22 cellular contexts compared by ENCODE assay signal in genomic region chr9:37149646-37150308, GRCh38.
"Had no signal": no experiment of that assay in that cellular context is flagged by ENCODE, and none has a peak within 500 bp of the region (broad histone marks: within the 10 kb centered on the region; RNA-seq: fewer than 3 reads in every experiment).

No MANE protein-coding gene starts in this region.

- H3K4me1 ChIP-seq: body of pancreas, testis had no signal

- H3K9me3 Mint-ChIP-seq: activated naive CD4-positive, alpha-beta T cell treated with anti-CD3 and anti-CD28 coated beads for 36 hours; stimulated activated naive CD8-positive, alpha-beta T cell treated with anti-CD3 and anti-CD28 coated beads, Interleukin-15, amount 100 ng/mL, for 72 hours; T-cell had no signal

- FAIRE-seq: endometrium, frontal cortex had no signal

- H3K27ac ChIP-seq: body of pancreas, coronary artery, left ventricle myocardium inferior, skin epidermis, testis, upper lobe of right lung had no signal

- DNase-seq: activated CD4-positive, alpha-beta T cell treated with anti-CD3 and anti-CD28 coated beads for 36 hours; activated CD8-positive, alpha-beta memory T cell treated with anti-CD3 and anti-CD28 coated beads, Interleukin-2, amount 50 U/mL, for 48 hours; activated CD8-positive, alpha-beta T cell treated with anti-CD3 and anti-CD28 coated beads, Interleukin-2, amount 10 ng/mL, durations not matched to agents 7 days and 5 days; activated naive CD4-positive, alpha-beta T cell treated with anti-CD3 and anti-CD28 coated beads for 36 hours; amniotic stem cell; body of pancreas; central memory CD4-positive, alpha-beta T cell; heart left ventricle; islet precursor cell; left ventricle myocardium inferior; mesenchymal stem cell; posterior cingulate gyrus; stimulated activated CD4-positive, alpha-beta T cell treated with anti-CD3 and anti-CD28 coated beads, Interleukin-4, amount 100 ng/mL, for 4 hours; stimulated activated naive CD8-positive, alpha-beta T cell treated with anti-CD3 and anti-CD28 coated beads, Interleukin-15, amount 100 ng/mL, for 72 hours; T-cell; T1000; testis; upper lobe of right lung had no signal

- H3K9me3 ChIP-seq: body of pancreas, heart left ventricle, left ventricle myocardium inferior, testis, upper lobe of right lung had no signal

- H3K27ac Mint-ChIP-seq: activated CD4-positive, alpha-beta T cell treated with anti-CD3 and anti-CD28 coated beads for 36 hours; activated CD8-positive, alpha-beta T cell treated with anti-CD3 and anti-CD28 coated beads, Interleukin-2, amount 10 ng/mL, durations not matched to agents 7 days and 5 days; activated naive CD4-positive, alpha-beta T cell treated with anti-CD3 and anti-CD28 coated beads for 36 hours had no signal

- H3K36me3 ChIP-seq: upper lobe of right lung had no signal

- H3K27me3 Mint-ChIP-seq: activated CD4-positive, alpha-beta T cell treated with anti-CD3 and anti-CD28 coated beads for 36 hours; stimulated activated naive CD8-positive, alpha-beta T cell treated with anti-CD3 and anti-CD28 coated beads, Interleukin-15, amount 100 ng/mL, for 72 hours; T-cell had no signal

- H3K4me3 Mint-ChIP-seq: activated CD4-positive, alpha-beta T cell treated with anti-CD3 and anti-CD28 coated beads for 36 hours; activated CD8-positive, alpha-beta T cell treated with anti-CD3 and anti-CD28 coated beads, Interleukin-2, amount 10 ng/mL, durations not matched to agents 7 days and 5 days; activated naive CD4-positive, alpha-beta T cell treated with anti-CD3 and anti-CD28 coated beads for 36 hours; stimulated activated naive CD8-positive, alpha-beta T cell treated with anti-CD3 and anti-CD28 coated beads, Interleukin-15, amount 100 ng/mL, for 72 hours had no signal

- H3K27me3 ChIP-seq: body of pancreas, heart left ventricle, testis, upper lobe of right lung had no signal

- H3K4me3 ChIP-seq: body of pancreas, coronary artery, heart left ventricle, left ventricle myocardium inferior, skin epidermis, testis, upper lobe of right lung had no signal
